In the genomic region with DNA sequence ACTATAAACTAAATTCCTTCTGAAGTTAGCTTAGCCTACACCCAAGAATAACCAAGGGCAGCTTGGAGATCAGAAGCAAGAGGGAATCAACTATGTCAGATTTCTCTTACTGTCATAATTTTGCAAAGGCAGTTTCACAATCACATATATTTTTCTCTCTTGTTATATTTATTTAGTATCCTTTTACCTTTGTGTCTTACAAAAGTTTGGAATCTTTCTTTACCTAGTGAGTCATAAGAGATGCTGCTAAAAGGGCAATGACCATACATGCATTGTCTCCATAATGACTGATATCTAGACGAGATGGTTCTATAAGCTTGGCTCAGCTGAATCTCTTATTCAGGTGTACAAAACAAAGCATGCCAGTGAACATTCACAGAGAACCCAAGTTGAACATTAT, we compare ENCODE assay signal across 2 cellular contexts.
TF ChIP-seq lines count a peak whose summit lies in the region.

No MANE protein-coding gene starts in this region.

TF ChIP-seq in A549, 52 proteins besides CTCF, POLR2A, EP300 and RAD21 (continued from another document):
- TF ChIP-seq, protein P1, sequence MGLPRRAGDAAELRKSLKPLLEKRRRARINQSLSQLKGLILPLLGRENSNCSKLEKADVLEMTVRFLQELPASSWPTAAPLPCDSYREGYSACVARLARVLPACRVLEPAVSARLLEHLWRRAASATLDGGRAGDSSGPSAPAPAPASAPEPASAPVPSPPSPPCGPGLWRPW (IDR thresholded peaks at IDR 0.05): 0 out of 2 replicates have a peak, but pooled peaks have one; percentile 25
- no peak for TF ChIP-seq CBX8 (IDR thresholded peaks at IDR 0.05)
- no peak for TF ChIP-seq PHF8 (IDR thresholded peaks at IDR 0.05; ENCODE audit: borderline replicate concordance, low read depth)
- no peak for TF ChIP-seq SREBF2 (IDR thresholded peaks at IDR 0.05)
- no peak for TF ChIP-seq POLR2AphosphoS2 (conservative IDR thresholded peaks at IDR 0.05; ENCODE audit: low read length)
- TF ChIP-seq FOSB (CRISPR knock-in tag; IDR thresholded peaks at IDR 0.05): no peak
- no peak for TF ChIP-seq ESRRA (IDR thresholded peaks at IDR 0.05; ENCODE audit: borderline replicate concordance, low read length)
- no peak for TF ChIP-seq EHF (CRISPR knock-in tag; IDR thresholded peaks at IDR 0.05)
- TF ChIP-seq HDAC2 (IDR thresholded peaks at IDR 0.05): no peak
- no peak for TF ChIP-seq ZC3H11A (IDR thresholded peaks at IDR 0.05)
- no peak for TF ChIP-seq MYC (IDR thresholded peaks at IDR 0.05; ENCODE audit: borderline replicate concordance, low read length)
- TF ChIP-seq CEBPB (IDR thresholded peaks at IDR 0.05): peak; percentile 54 to 69; a peak in 2 of 4 replicates
- TF ChIP-seq SMC3 (IDR thresholded peaks at IDR 0.05): peak; percentile 19; the same call in 1 of the 3 replicates

TF ChIP-seq in SK-N-SH, 30 proteins besides CTCF, POLR2A, EP300 and RAD21 (continued from another document):
- TF ChIP-seq, protein P2, sequence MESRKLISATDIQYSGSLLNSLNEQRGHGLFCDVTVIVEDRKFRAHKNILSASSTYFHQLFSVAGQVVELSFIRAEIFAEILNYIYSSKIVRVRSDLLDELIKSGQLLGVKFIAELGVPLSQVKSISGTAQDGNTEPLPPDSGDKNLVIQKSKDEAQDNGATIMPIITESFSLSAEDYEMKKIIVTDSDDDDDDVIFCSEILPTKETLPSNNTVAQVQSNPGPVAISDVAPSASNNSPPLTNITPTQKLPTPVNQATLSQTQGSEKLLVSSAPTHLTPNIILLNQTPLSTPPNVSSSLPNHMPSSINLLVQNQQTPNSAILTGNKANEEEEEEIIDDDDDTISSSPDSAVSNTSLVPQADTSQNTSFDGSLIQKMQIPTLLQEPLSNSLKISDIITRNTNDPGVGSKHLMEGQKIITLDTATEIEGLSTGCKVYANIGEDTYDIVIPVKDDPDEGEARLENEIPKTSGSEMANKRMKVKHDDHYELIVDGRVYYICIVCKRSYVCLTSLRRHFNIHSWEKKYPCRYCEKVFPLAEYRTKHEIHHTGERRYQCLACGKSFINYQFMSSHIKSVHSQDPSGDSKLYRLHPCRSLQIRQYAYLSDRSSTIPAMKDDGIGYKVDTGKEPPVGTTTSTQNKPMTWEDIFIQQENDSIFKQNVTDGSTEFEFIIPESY (IDR thresholded peaks at IDR 0.05; ENCODE audit: borderline replicate concordance, low read depth): no peak
- TF ChIP-seq FOXJ3 (CRISPR knock-in tag; IDR thresholded peaks at IDR 0.05) (no peak), MXI1 (IDR thresholded peaks at IDR 0.05; ENCODE audit: low read depth, low read length) (no peak), FOSL2 (IDR thresholded peaks at IDR 0.05; ENCODE audit: borderline replicate concordance, low read depth) (no peak), RXRA (IDR thresholded peaks at IDR 0.05; ENCODE audit: borderline replicate concordance, low read depth) (no peak), CHD2 (IDR thresholded peaks at IDR 0.05; ENCODE audit: low read length, partially characterized antibody) (no peak), JUND (IDR thresholded peaks at IDR 0.05) (no peak), MEF2A (IDR thresholded peaks at IDR 0.05; ENCODE audit: borderline replicate concordance, low read depth) (no peak)
